ENCODE assay signal across 7 cellular contexts in the genomic region with DNA sequence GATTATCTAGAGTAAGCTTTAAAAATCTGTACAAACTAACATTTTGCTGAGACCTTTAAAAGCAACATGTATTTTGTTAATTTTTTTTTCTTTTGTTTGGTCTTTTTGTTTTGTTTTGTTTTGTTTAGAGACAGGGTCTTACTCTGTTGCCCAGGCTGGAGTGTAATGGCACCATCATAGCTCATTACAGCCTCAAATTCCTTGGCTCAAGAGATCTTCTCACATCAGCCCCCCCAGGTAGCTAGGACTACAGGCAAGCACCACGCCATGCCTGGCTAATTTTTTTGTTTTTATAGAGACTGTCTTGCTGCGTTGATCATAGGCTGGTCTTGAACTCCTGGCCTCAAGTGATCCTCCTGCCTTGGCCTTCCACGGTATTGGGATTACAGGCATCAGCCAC.
"Had no signal": no experiment of that assay in that cellular context is flagged by ENCODE, and none has a peak within 500 bp of the region (broad histone marks: within the 10 kb centered on the region; RNA-seq: fewer than 3 reads in every experiment).

No MANE protein-coding gene starts in this region.

- H3K27me3 Mint-ChIP-seq: IgD-negative memory B cell had no signal

- ATAC-seq: HepG2, K562 had no signal

- H3K27ac Mint-ChIP-seq: IgD-negative memory B cell had no signal

- H3K4me3 Mint-ChIP-seq: IgD-negative memory B cell had no signal

- DNase-seq: IMR-90, KBM-7, KG1 had no signal

- H3K4me3 ChIP-seq: K562 had no signal

- H3K27ac ChIP-seq: HL-60 had no signal
